ENCODE assay signal across 12 cellular contexts in the genomic region with DNA sequence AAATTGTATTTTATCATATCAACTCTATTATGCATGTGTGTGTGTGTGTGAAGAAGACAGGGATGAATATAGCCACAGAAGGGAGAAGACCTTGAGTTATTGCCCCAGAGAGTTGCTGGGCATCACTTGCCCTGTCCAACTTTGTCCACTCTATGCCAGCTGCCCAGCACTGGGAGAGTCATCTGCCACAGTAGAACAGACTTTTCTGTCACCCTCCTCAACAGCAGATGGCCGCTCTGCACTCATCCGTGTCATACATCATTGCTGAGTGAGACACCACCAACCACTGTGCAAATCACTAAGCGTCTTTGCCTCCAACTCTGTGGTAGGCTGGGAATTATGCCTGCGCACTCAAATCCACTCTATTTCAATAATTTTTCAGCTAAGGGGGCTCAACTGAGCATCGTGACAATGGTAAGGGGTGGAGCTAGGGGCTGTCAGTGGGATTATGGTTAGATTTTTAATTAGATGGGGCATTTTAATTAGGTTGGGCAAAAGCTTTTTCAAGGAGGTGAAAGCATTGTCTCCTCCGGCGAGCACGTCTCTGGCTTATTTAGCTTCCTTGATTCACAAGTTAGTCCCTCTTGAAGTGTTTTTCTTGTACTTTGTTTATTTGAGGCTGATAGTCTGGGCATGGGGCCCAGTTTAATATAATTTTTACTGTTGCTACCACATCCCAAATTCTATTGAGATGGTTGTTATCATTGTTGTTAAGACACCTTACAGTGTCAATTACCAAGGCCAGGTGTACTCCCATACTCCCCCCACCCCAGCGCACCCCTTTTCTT.
A peak's percentile ranks its signal among the peaks of the same experiment; 100 is the strongest.
DNase-seq lines count a peak whose midpoint lies in the region; TF ChIP-seq lines count a peak whose summit lies in the region.
"Had no signal": no experiment of that assay in that cellular context is flagged by ENCODE, and none has a peak within 500 bp of the region (broad histone marks: within the 10 kb centered on the region; RNA-seq: fewer than 3 reads in every experiment).

No MANE protein-coding gene starts in this region.

- H3K36me3 ChIP-seq in WERI-Rb-1 (no peaks in the 10 kb centered on the region), stomach (no peaks in the 10 kb centered on the region)
- H3K36me3 ChIP-seq: pancreas, suprapubic skin had no signal

- H3K27ac ChIP-seq in WERI-Rb-1 (peak overlapping the region; percentile 61), stomach (peak overlapping the region in 1 of 5 donors; percentile 6)
- H3K27ac ChIP-seq: suprapubic skin had no signal

- TF ChIP-seq CTCF in WERI-Rb-1 (IDR thresholded peaks at IDR 0.05; ENCODE audit: low read depth, low read length) (no peak), stomach (IDR thresholded peaks at IDR 0.05) (no peak)

- DNase-seq in C1 segment of cervical spinal cord (lab: John Stamatoyannopoulos, UW) (peak in 9 of 14 donors; percentile 3 to 45 (median 21)), NCI-H1694 (lab: John Stamatoyannopoulos, UW) (peak; percentile 65), WERI-Rb-1 (peak; percentile 89), inferior parietal cortex (ENCODE audit: extremely low spot score) (peak; percentile 43), mucosa of gallbladder (ENCODE audit: low spot score) (no peak), activated T-cell treated with anti-CD3 and anti-CD28 coated beads for 4 hours (no peak), stomach (no peak), posterior vena cava (ENCODE audit: low spot score) (no peak)
- DNase-seq: activated T-cell treated with anti-CD3 and anti-CD28 coated beads, Interleukin-2, amount 50 U/mL, for 72 hours; NCI-H1417 treated with DMSO at 0.1 percent for 48 hours; pancreas had no signal

- TF ChIP-seq EP300 in stomach (IDR thresholded peaks at IDR 0.05): no peak

- H3K9me3 ChIP-seq in WERI-Rb-1 (ENCODE audit: severe bottlenecking) (no peaks in the 10 kb centered on the region), stomach (no peaks in the 10 kb centered on the region)
- H3K9me3 ChIP-seq: pancreas, suprapubic skin had no signal

- H3K4me1 ChIP-seq in stomach: peaks cover 10 to 44% (median 22%) of the 10 kb centered on the region in 4 donors

- WGBS in stomach, 5 donors: 44 to 71% (median 67%) methylated on average over 9 of the region's 9 CpGs

- intact Hi-C loops in stomach (cut with DNase I; ENCODE audit: low total_unique reads) (no loop called here), posterior vena cava (cut with DNase I) (no loop called here)

- no peak for TF ChIP-seq POLR2A in stomach (IDR thresholded peaks at IDR 0.05)

- H3K27me3 ChIP-seq in WERI-Rb-1 (ENCODE audit: insufficient read depth, low read depth, severe bottlenecking): no peaks in the 10 kb centered on the region
- no peaks in the 10 kb centered on the region for H3K27me3 ChIP-seq in stomach
- H3K27me3 ChIP-seq: pancreas, suprapubic skin had no signal

- H3K4me3 ChIP-seq in WERI-Rb-1 (ENCODE audit: low read depth, low read length): peak overlapping the region; percentile 20
- H3K4me3 ChIP-seq in stomach: no peak overlapping the region
- H3K4me3 ChIP-seq: pancreas, suprapubic skin had no signal

Comparison
In these comparisons a context has a peak if more than half of its experiments do, and no peak if none do; other contexts are left out.
1. DNase-seq: peak in C1 segment of cervical spinal cord (9 of 14), NCI-H1694 (single experiment), WERI-Rb-1 (single experiment) and inferior parietal cortex (single experiment); none in mucosa of gallbladder (single experiment), activated T-cell treated with anti-CD3 and anti-CD28 coated beads for 4 hours (single experiment), stomach (single experiment) and posterior vena cava (single experiment).